ENCODE assay signal across 17 cellular contexts in the genomic region with DNA sequence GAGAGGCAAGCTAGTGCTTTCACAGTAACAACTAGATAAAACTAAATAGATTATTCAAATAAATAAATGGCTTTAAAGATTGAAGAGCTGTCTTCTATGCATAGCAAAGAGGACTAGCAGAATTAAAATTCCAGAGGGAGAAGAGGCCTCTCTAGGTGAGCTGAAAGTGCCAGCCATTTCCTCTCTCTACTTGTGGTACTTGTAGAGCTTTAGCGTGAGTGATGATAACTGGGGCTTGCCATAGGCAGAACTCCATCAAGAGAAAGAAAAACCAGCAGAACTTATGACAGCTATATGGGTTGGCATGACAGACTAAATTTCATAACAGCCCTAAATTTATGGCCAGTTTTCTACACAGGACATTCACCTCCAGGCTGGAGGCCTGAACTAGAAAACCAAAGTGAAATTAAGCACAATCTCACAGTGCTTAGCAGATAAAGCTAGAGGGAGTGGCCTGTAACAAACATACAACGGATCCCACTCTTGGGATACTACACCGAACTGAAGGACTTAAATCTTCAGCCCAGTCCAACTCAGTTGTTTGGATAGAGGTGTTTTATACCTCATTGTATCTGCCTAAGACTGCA. TPM values are rescaled to one million over a fixed set of nuclear protein-coding genes. Genes with fewer than 3 reads are reported as not detected.
DNase-seq lines count a peak whose midpoint lies in the region; ATAC-seq and TF ChIP-seq lines count a peak whose summit lies in the region.
"Had no signal": no experiment of that assay in that cellular context is flagged by ENCODE, and none has a peak within 500 bp of the region (broad histone marks: within the 10 kb centered on the region; RNA-seq: fewer than 3 reads in every experiment).

No MANE protein-coding gene starts in this region.

- ATAC-seq in CD4-positive, alpha-beta T cell (ENCODE audit: poor library complexity), result no peak
- ATAC-seq in GM23338, result no peak
- ATAC-seq in activated CD8-positive, alpha-beta T cell treated with anti-CD3 and anti-CD28 coated beads for 36 hours, result no peak
- ATAC-seq in mucosa of descending colon, result peak; percentile 68

- H3K9me3 Mint-ChIP-seq in CD4-positive, alpha-beta T cell, result no peaks in the 10 kb centered on the region
- H3K9me3 Mint-ChIP-seq in GM23338, result peaks cover 31% of the 10 kb centered on the region
- H3K9me3 Mint-ChIP-seq in activated CD8-positive, alpha-beta T cell treated with anti-CD3 and anti-CD28 coated beads for 36 hours, result no peaks in the 10 kb centered on the region
- H3K9me3 Mint-ChIP-seq in CD4-positive, alpha-beta memory T cell, result no peaks in the 10 kb centered on the region
- H3K9me3 Mint-ChIP-seq: activated CD4-positive, alpha-beta memory T cell treated with anti-CD3 and anti-CD28 coated beads, Interleukin-2, amount 10 ng/mL, durations not matched to agents 7 days and 5 days had no signal

- H3K27ac ChIP-seq in CD4-positive, alpha-beta T cell (ENCODE audit: low read depth, low read length), result no peak overlapping the region
- 0 out of 2 replicates have a peak overlapping the region, but pooled peaks have one; percentile 32 for H3K27ac ChIP-seq in GM23338 (ENCODE audit: low read depth)
- H3K27ac ChIP-seq in CD4-positive, alpha-beta memory T cell (ENCODE audit: low read depth, low read length), result no peak overlapping the region
- H3K27ac ChIP-seq: esophagus muscularis mucosa, right atrium auricular region had no signal

- intact Hi-C loops in CD4-positive, alpha-beta T cell (cut with DNase I, micrococcal nuclease), result no loop called here
- intact Hi-C loops in activated CD8-positive, alpha-beta T cell treated with anti-CD3 and anti-CD28 coated beads for 36 hours (cut with micrococcal nuclease), result no loop called here
- intact Hi-C loops in mucosa of descending colon (cut with DNase I, micrococcal nuclease), result no loop called here
- intact Hi-C loops in CD4-positive, alpha-beta memory T cell (cut with micrococcal nuclease), result no loop called here

- H3K4me1 Mint-ChIP-seq in CD4-positive, alpha-beta T cell (ENCODE audit: low read depth), result peaks cover 73% of the 10 kb centered on the region
- H3K4me1 Mint-ChIP-seq in GM23338, result peaks cover 3% of the 10 kb centered on the region; the same call in 2 of the 3 replicates
- H3K4me1 Mint-ChIP-seq in activated CD8-positive, alpha-beta T cell treated with anti-CD3 and anti-CD28 coated beads for 36 hours (ENCODE audit: low read depth), result peaks cover 70% of the 10 kb centered on the region
- H3K4me1 Mint-ChIP-seq in CD4-positive, alpha-beta memory T cell, result peaks cover 40 to 67% (median 56%) of the 10 kb centered on the region in 4 donors

- peak overlapping the region; percentile 21 for H3K27ac Mint-ChIP-seq in CD4-positive, alpha-beta T cell
- no peak overlapping the region for H3K27ac Mint-ChIP-seq in GM23338
- H3K27ac Mint-ChIP-seq in activated CD8-positive, alpha-beta T cell treated with anti-CD3 and anti-CD28 coated beads for 36 hours, result peak overlapping the region; percentile 10
- peak overlapping the region in 3 of 7 donors; percentile 30 to 70 (median 46) for H3K27ac Mint-ChIP-seq in CD4-positive, alpha-beta memory T cell
- H3K27ac Mint-ChIP-seq: activated CD4-positive, alpha-beta memory T cell treated with anti-CD3 and anti-CD28 coated beads, Interleukin-2, amount 10 ng/mL, durations not matched to agents 7 days and 5 days; H9 had no signal

- H3K4me1 ChIP-seq in GM23338 (ENCODE audit: insufficient read depth) (no peaks in the 10 kb centered on the region), mucosa of descending colon (ENCODE audit: low read depth) (peaks cover 36% of the 10 kb centered on the region)
- peaks cover 47% of the 10 kb centered on the region for H3K4me1 ChIP-seq in CD4-positive, alpha-beta memory T cell (ENCODE audit: insufficient read depth, low read length)

- no peak for DNase-seq in CD4-positive, alpha-beta T cell
- no peak for DNase-seq in GM23338 (ENCODE audit: low spot score)
- no peak for DNase-seq in activated CD8-positive, alpha-beta T cell treated with anti-CD3 and anti-CD28 coated beads for 36 hours
- no peak for DNase-seq in mucosa of descending colon
- DNase-seq in MG63, result no peak
- no peak for DNase-seq in CD4-positive, alpha-beta memory T cell
- DNase-seq in ureter (ENCODE audit: low spot score), result no peak
- DNase-seq: activated CD4-positive, alpha-beta memory T cell treated with anti-CD3 and anti-CD28 coated beads, Interleukin-2, amount 10 ng/mL, durations not matched to agents 7 days and 5 days; AML-193; DMS153; H9; NCI-H187 treated with DMSO at 0.1 percent for 48 hours; NCI-H510A; SK-N-SH; substantia nigra had no signal

- CTCF ChIA-PET in CD4-positive, alpha-beta T cell (lab: Charles Lee), result interaction anchor here (1.0 to 1.1 kb wide), 2 partner anchors 10 to 12 kb away, joined by 3 read pairs; no protein-coding TSS in a partner anchor
- CTCF ChIA-PET in activated CD8-positive, alpha-beta T cell treated with anti-CD3 and anti-CD28 coated beads for 36 hours (lab: Charles Lee), result interaction anchor here (1.1 to 1.3 kb wide), 2 partner anchors 8 to 10 kb away, joined by 4 to 5 read pairs; no protein-coding TSS in a partner anchor
- CTCF ChIA-PET in CD4-positive, alpha-beta memory T cell (lab: Charles Lee; ENCODE audit: partially characterized antibody), result interaction anchor here (0.8 kb wide), 1 partner anchor 10 kb away, joined by 4 read pairs; no protein-coding TSS in a partner anchor

- H2AFZ ChIP-seq in GM23338, result no peak overlapping the region

- no peaks in the 10 kb centered on the region for H3K9me3 ChIP-seq in CD4-positive, alpha-beta T cell (ENCODE audit: control insufficient read depth, low read length)
- no peaks in the 10 kb centered on the region for H3K9me3 ChIP-seq in mucosa of descending colon
- H3K9me3 ChIP-seq in MG63, result no peaks in the 10 kb centered on the region
- H3K9me3 ChIP-seq in CD4-positive, alpha-beta memory T cell (ENCODE audit: control insufficient read depth in 1 of 2, low read length in 2 of 2), result no peaks in the 10 kb centered on the region
- H3K9me3 ChIP-seq: esophagus muscularis mucosa, right atrium auricular region, SK-N-SH had no signal

- H4K20me1 ChIP-seq in GM23338 (replicated peaks; ENCODE audit: insufficient read depth), result peaks cover 22% of the 10 kb centered on the region

- H3K27me3 Mint-ChIP-seq in CD4-positive, alpha-beta T cell, result no peaks in the 10 kb centered on the region
- no peaks in the 10 kb centered on the region for H3K27me3 Mint-ChIP-seq in GM23338 (ENCODE audit: insufficient read depth, low read depth, poor library complexity)
- no peaks in the 10 kb centered on the region for H3K27me3 Mint-ChIP-seq in activated CD8-positive, alpha-beta T cell treated with anti-CD3 and anti-CD28 coated beads for 36 hours
- no peaks in the 10 kb centered on the region for H3K27me3 Mint-ChIP-seq in CD4-positive, alpha-beta memory T cell
- H3K27me3 Mint-ChIP-seq: activated CD4-positive, alpha-beta memory T cell treated with anti-CD3 and anti-CD28 coated beads, Interleukin-2, amount 10 ng/mL, durations not matched to agents 7 days and 5 days had no signal

- no peaks in the 10 kb centered on the region for H3K27me3 ChIP-seq in CD4-positive, alpha-beta T cell (ENCODE audit: control insufficient read depth, insufficient read depth, low read length)
- no peaks in the 10 kb centered on the region for H3K27me3 ChIP-seq in GM23338 (ENCODE audit: insufficient read depth)
- H3K27me3 ChIP-seq in MG63, result no peaks in the 10 kb centered on the region
- no peaks in the 10 kb centered on the region for H3K27me3 ChIP-seq in CD4-positive, alpha-beta memory T cell (ENCODE audit: insufficient read depth, low read length)
- H3K27me3 ChIP-seq: esophagus muscularis mucosa, right atrium auricular region had no signal

- H3K79me2 ChIP-seq in GM23338 (replicated peaks; ENCODE audit: insufficient read depth), result peaks cover 97% of the 10 kb centered on the region

- POLR2A ChIA-PET in CD4-positive, alpha-beta T cell (lab: Charles Lee), result interaction anchor here (1.2 kb wide), 1 partner anchor 12 kb away, joined by 3 read pairs; no protein-coding TSS in a partner anchor
- POLR2A ChIA-PET in activated CD8-positive, alpha-beta T cell treated with anti-CD3 and anti-CD28 coated beads for 36 hours (lab: Charles Lee), result interaction anchor here (0.6 to 1.5 kb wide), 3 partner anchors 12 to 40 kb away, joined by 3 read pairs; no protein-coding TSS in a partner anchor
- POLR2A ChIA-PET in CD4-positive, alpha-beta memory T cell (lab: Charles Lee; ENCODE audit: partially characterized antibody), result interaction anchor here (1.7 kb wide), 1 partner anchor 10 kb away, joined by 4 read pairs; no protein-coding TSS in a partner anchor

- H3K36me3 ChIP-seq in GM23338 (ENCODE audit: insufficient read depth) (peaks cover 15% of the 10 kb centered on the region), mucosa of descending colon (ENCODE audit: low read depth) (no peaks in the 10 kb centered on the region), MG63 (no peaks in the 10 kb centered on the region)
- no peaks in the 10 kb centered on the region for H3K36me3 ChIP-seq in CD4-positive, alpha-beta memory T cell (ENCODE audit: insufficient read depth, low read length)
- H3K36me3 ChIP-seq: esophagus muscularis mucosa, right atrium auricular region had no signal

- no peaks in the 10 kb centered on the region for H3K9me2 ChIP-seq in GM23338 (ENCODE audit: insufficient read depth)
- H3K9me2 ChIP-seq: SK-N-SH had no signal

- H3F3A ChIP-seq in GM23338 (replicated peaks; ENCODE audit: low read depth), result no peaks in the 10 kb centered on the region

- H3K4me3 ChIP-seq in GM23338, result no peak overlapping the region
- no peak overlapping the region for H3K4me3 ChIP-seq in mucosa of descending colon
- no peak overlapping the region for H3K4me3 ChIP-seq in MG63
- no peak overlapping the region for H3K4me3 ChIP-seq in CD4-positive, alpha-beta memory T cell (ENCODE audit: low read length in 2 of 2)
- H3K4me3 ChIP-seq: esophagus muscularis mucosa, right atrium auricular region had no signal

- H3K4me2 ChIP-seq in GM23338, result no peak overlapping the region
- H3K4me2 ChIP-seq: SK-N-SH had no signal

- no peak for TF ChIP-seq CTCF in CD4-positive, alpha-beta T cell (IDR thresholded peaks at IDR 0.05)
- TF ChIP-seq CTCF in GM23338 (conservative IDR thresholded peaks at IDR 0.05; ENCODE audit: low read depth in 2 of 2) (no peak), mucosa of descending colon (IDR thresholded peaks at IDR 0.05) (no peak)
- TF ChIP-seq CTCF in activated CD8-positive, alpha-beta T cell treated with anti-CD3 and anti-CD28 coated beads for 36 hours (IDR thresholded peaks at IDR 0.05), result no peak

- H3K36me3 Mint-ChIP-seq in CD4-positive, alpha-beta T cell (ENCODE audit: low read depth), result no peaks in the 10 kb centered on the region
- peaks cover 37% of the 10 kb centered on the region for H3K36me3 Mint-ChIP-seq in GM23338 (ENCODE audit: low read depth)
- peaks cover 2% of the 10 kb centered on the region for H3K36me3 Mint-ChIP-seq in activated CD8-positive, alpha-beta T cell treated with anti-CD3 and anti-CD28 coated beads for 36 hours (ENCODE audit: low read depth)
- peaks cover 0 to 3% of the 10 kb centered on the region in 2 donors for H3K36me3 Mint-ChIP-seq in CD4-positive, alpha-beta memory T cell

- H3K4me3 Mint-ChIP-seq in CD4-positive, alpha-beta T cell, result no peak overlapping the region
- H3K4me3 Mint-ChIP-seq in GM23338, result no peak overlapping the region
- H3K4me3 Mint-ChIP-seq in activated CD8-positive, alpha-beta T cell treated with anti-CD3 and anti-CD28 coated beads for 36 hours, result no peak overlapping the region
- H3K4me3 Mint-ChIP-seq in CD4-positive, alpha-beta memory T cell, result peak overlapping the region in 1 of 8 donors; percentile 39
- H3K4me3 Mint-ChIP-seq: activated CD4-positive, alpha-beta memory T cell treated with anti-CD3 and anti-CD28 coated beads, Interleukin-2, amount 10 ng/mL, durations not matched to agents 7 days and 5 days; H9 had no signal

RNA-seq across cellular contexts. Expression of a gene that starts 11.0 kb away (rescaled TPM):
- 10 to 100 TPM; 13.0 to 14.5 TPM for total RNA-seq in CD4-positive, alpha-beta T cell
- total RNA-seq in GM23338 (2014; rRNA removed; shearing (Covaris generic)), result 35.8 and 38.9 TPM in 2 replicates
- 18.0 and 22.3 TPM in 2 replicates for polyA plus RNA-seq in GM23338 (2016; fragmentation: Nextera tagmentation; extraction: Ambion mirVana)
- total RNA-seq in activated CD8-positive, alpha-beta T cell treated with anti-CD3 and anti-CD28 coated beads for 36 hours, result 10 to 100 TPM; 23.7 to 30.2 TPM
- total RNA-seq in mucosa of descending colon, result 10 to 100 TPM; 43.2 to 67.1 (median 58.6) TPM
- total RNA-seq in MG63 (2014; rRNA removed; shearing (Covaris generic); ENCODE audit: low replicate concordance), result 5.7 and 10.9 TPM in 2 replicates
- 10 to 100 TPM; 25.9 to 31.3 TPM for total RNA-seq in CD4-positive, alpha-beta memory T cell
- 10 to 100 TPM; 11.2 to 23.7 TPM for polyA plus RNA-seq in CD4-positive, alpha-beta memory T cell
- total RNA-seq in ureter, result 49.9 TPM
